In the genomic region with DNA sequence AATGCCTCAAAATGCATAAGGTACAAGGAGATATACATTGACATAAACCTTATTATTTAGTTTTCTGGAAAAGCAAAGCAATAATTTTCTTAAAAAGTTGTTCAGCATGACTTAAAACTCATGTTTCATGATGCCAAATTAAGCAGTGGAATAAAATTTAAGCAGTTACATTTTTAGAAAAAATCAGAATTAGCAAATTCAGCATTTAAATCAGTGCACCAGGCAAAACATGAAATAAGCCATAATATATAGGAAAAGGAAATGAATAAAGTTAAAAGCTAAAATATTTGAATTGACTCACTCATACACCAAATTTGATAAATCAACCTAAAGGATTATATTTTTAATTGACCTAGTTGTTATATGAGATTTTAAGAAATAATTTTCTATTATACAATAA, we compare ENCODE assay signal across 25 cellular contexts.
DNase-seq lines count a peak whose midpoint lies in the region; ATAC-seq, FAIRE-seq and TF ChIP-seq lines count a peak whose summit lies in the region.
"Had no signal": no experiment of that assay in that cellular context is flagged by ENCODE, and none has a peak within 500 bp of the region (broad histone marks: within the 10 kb centered on the region; RNA-seq: fewer than 3 reads in every experiment).

No MANE protein-coding gene starts in this region.

- no peaks in the 10 kb centered on the region for H3K27me3 ChIP-seq in HepG2 (ENCODE audit: control insufficient read depth in 1 of 2, insufficient read depth in 2 of 2, low read length in 2 of 2)
- H3K27me3 ChIP-seq in right lobe of liver: no peaks in the 10 kb centered on the region
- no peaks in the 10 kb centered on the region for H3K27me3 ChIP-seq in K562 (ENCODE audit: control insufficient read depth in 2 of 2, insufficient read depth in 2 of 2, low read length in 2 of 2)
- H3K27me3 ChIP-seq in pancreas: peaks cover 0 to 3% (median 0%) of the 10 kb centered on the region in 4 donors
- H3K27me3 ChIP-seq in esophagus muscularis mucosa: no peaks in the 10 kb centered on the region
- H3K27me3 ChIP-seq: BE2C, BLaER1 had no signal

- H3K79me2 ChIP-seq in HepG2 (ENCODE audit: insufficient read depth, low read length) (no peaks in the 10 kb centered on the region), K562 (ENCODE audit: control insufficient read depth, insufficient read depth, low read length) (no peaks in the 10 kb centered on the region)

- FAIRE-seq in HepG2 (lab: Jason Lieb, UNC) (no peak), K562 (lab: Jason Lieb, UNC) (no peak), pancreas (lab: Jason Lieb, UNC) (peak; percentile 34)
- FAIRE-seq: GM12878, GM12892, GM18507 had no signal

- H3K9me3 ChIP-seq in HepG2 (ENCODE audit: low read length): no peaks in the 10 kb centered on the region
- no peaks in the 10 kb centered on the region for H3K9me3 ChIP-seq in right lobe of liver
- peaks cover 1% of the 10 kb centered on the region; the same call in 1 of the 2 replicates for H3K9me3 ChIP-seq in K562 (replicated peaks; ENCODE audit: control insufficient read depth, insufficient read depth, low read depth, low read length)
- H3K9me3 ChIP-seq in pancreas: no peaks in the 10 kb centered on the region
- no peaks in the 10 kb centered on the region for H3K9me3 ChIP-seq in esophagus muscularis mucosa
- H3K9me3 ChIP-seq: BE2C, BLaER1 had no signal

- H3K27ac ChIP-seq in HepG2 (ENCODE audit: extremely low read length, insufficient read depth, low read length) (no peak overlapping the region), right lobe of liver (no peak overlapping the region), K562 (ENCODE audit: extremely low read depth, low read depth, low read length) (no peak overlapping the region), pancreas (no peak overlapping the region), esophagus muscularis mucosa (replicated peaks in 1 of 4) (no peak overlapping the region)
- H3K27ac ChIP-seq: 22Rv1, BLaER1 had no signal

- intact Hi-C loops in HepG2 (cut with micrococcal nuclease; ENCODE audit: unreplicated experiment) (no loop called here), right lobe of liver (cut with DNase I) (no loop called here), K562 (cut with micrococcal nuclease) (no loop called here), pancreas (cut with DNase I) (no loop called here), esophagus muscularis mucosa (cut with DNase I) (no loop called here)

- POLR2A ChIA-PET in HepG2 (lab: Yijun Ruan, JAX) (no interaction called here), K562 (lab: Yijun Ruan, JAX) (no interaction called here)

- TF ChIP-seq CTCF in HepG2 (CRISPR knock-in tag; IDR thresholded peaks at IDR 0.05) (no peak), right lobe of liver (IDR thresholded peaks at IDR 0.05) (no peak), K562 (IDR thresholded peaks at IDR 0.05 in 2 of 3, conservative IDR thresholded peaks at IDR 0.05 in 1 of 3; ENCODE audit: insufficient read depth in 2 of 3, low read depth in 1 of 3, low read length in 3 of 3) (no peak), pancreas (IDR thresholded peaks at IDR 0.05) (no peak), esophagus muscularis mucosa (IDR thresholded peaks at IDR 0.05) (no peak)

- no TSS peak for BruUV-seq in HepG2 (replicated peaks; lab: Mats Ljungman, UMichigan)
- BruUV-seq in K562 (replicated peaks; lab: Mats Ljungman, UMichigan): no TSS peak

- H3K36me3 ChIP-seq in HepG2 (replicated peaks in 1 of 2; ENCODE audit: control insufficient read depth in 1 of 2, insufficient read depth in 2 of 2, low read length in 2 of 2) (no peaks in the 10 kb centered on the region), right lobe of liver (no peaks in the 10 kb centered on the region), K562 (ENCODE audit: control insufficient read depth, insufficient read depth, low read length) (no peaks in the 10 kb centered on the region), pancreas (no peaks in the 10 kb centered on the region), esophagus muscularis mucosa (no peaks in the 10 kb centered on the region)
- H3K36me3 ChIP-seq: BE2C, BLaER1 had no signal

- ATAC-seq in HepG2 (no peak), right lobe of liver (no peak), K562 (no peak), pancreas (no peak)
- ATAC-seq: GM12878 had no signal

- TF ChIP-seq POLR2A in HepG2 (IDR thresholded peaks at IDR 0.05; ENCODE audit: insufficient read depth in 1 of 2, low read depth in 2 of 2, low read length in 2 of 2) (no peak), right lobe of liver (IDR thresholded peaks at IDR 0.05) (no peak), K562 (conservative IDR thresholded peaks at IDR 0.05) (no peak), esophagus muscularis mucosa (IDR thresholded peaks at IDR 0.05; ENCODE audit: low read depth) (no peak)

- no peak for TF ChIP-seq RAD21 in HepG2 (CRISPR knock-in tag; IDR thresholded peaks at IDR 0.05)
- no peak for TF ChIP-seq RAD21 in K562 (CRISPR knock-in tag; conservative IDR thresholded peaks at IDR 0.05 in 1 of 2, IDR thresholded peaks at IDR 0.05 in 1 of 2)

- in situ Hi-C loops in HepG2 (cut with HindIII; ENCODE audit: extremely low pct_ligation_motif_present, low pct_unique_long_range_greater_than_20kb) (no loop called here), K562 (cut with MboI) (no loop called here)

- TF ChIP-seq EP300 in HepG2 (IDR thresholded peaks at IDR 0.05; ENCODE audit: low read depth in 2 of 2, low read length in 2 of 2) (no peak), HepG2 (CRISPR knock-in tag; IDR thresholded peaks at IDR 0.05; ENCODE audit: borderline replicate concordance) (no peak), K562 (IDR thresholded peaks at IDR 0.05; ENCODE audit: low read length) (no peak), esophagus muscularis mucosa (IDR thresholded peaks at IDR 0.05) (no peak)

- DNase-seq in HepG2 (ENCODE audit: low spot score) (no peak), right lobe of liver (no peak), K562 (ENCODE audit: extremely low read depth in 1 of 4, low spot score in 3 of 4) (no peak), pancreas (no peak), esophagus muscularis mucosa (ENCODE audit: extremely low spot score) (no peak), midbrain (lab: John Stamatoyannopoulos, UW) (no peak)
- DNase-seq: ACHN; BE2C; C1 segment of cervical spinal cord; CD4-positive, alpha-beta memory T cell; CD4-positive, CD25-positive, alpha-beta regulatory T cell; CD8-positive, alpha-beta memory T cell; COR-L47; DMS 273 treated with DMSO at 0.1 percent for 48 hours; DMS153; DMS53; DMS79; DND-41; EL; GDM1 had no signal

- H3K4me1 ChIP-seq in HepG2 (ENCODE audit: insufficient read depth, low read length) (no peaks in the 10 kb centered on the region), right lobe of liver (no peaks in the 10 kb centered on the region), K562 (replicated peaks in 1 of 2; ENCODE audit: control insufficient read depth in 2 of 2, insufficient read depth in 2 of 2, low read length in 2 of 2) (no peaks in the 10 kb centered on the region), pancreas (no peaks in the 10 kb centered on the region), esophagus muscularis mucosa (no peaks in the 10 kb centered on the region)
- H3K4me1 ChIP-seq: BE2C, BLaER1 had no signal

- no peaks in the 10 kb centered on the region for H3K9me1 ChIP-seq in K562 (ENCODE audit: control insufficient read depth, insufficient read depth, low read length)

- H3K9ac ChIP-seq in HepG2 (ENCODE audit: insufficient read depth, low read depth, low read length): no peak overlapping the region
- H3K9ac ChIP-seq in K562 (ENCODE audit: insufficient read depth in 1 of 2, low read depth in 2 of 2, low read length in 2 of 2): no peak overlapping the region
- H3K9ac ChIP-seq: BLaER1 had no signal

- H3K4me3 ChIP-seq in HepG2 (replicated peaks in 1 of 3; ENCODE audit: insufficient read depth in 1 of 3, low read depth in 2 of 3, low read length in 3 of 3) (no peak overlapping the region), right lobe of liver (no peak overlapping the region), K562 (no peak overlapping the region), pancreas (no peak overlapping the region), esophagus muscularis mucosa (no peak overlapping the region)
- H3K4me3 ChIP-seq: BLaER1, GM12878 had no signal

- no peak overlapping the region for H3K4me2 ChIP-seq in HepG2 (ENCODE audit: low read depth, low read length)
- H3K4me2 ChIP-seq in K562 (ENCODE audit: insufficient read depth, low read length): no peak overlapping the region
- H3K4me2 ChIP-seq: BLaER1 had no signal

- H4K20me1 ChIP-seq in HepG2 (ENCODE audit: insufficient read depth, low read length): no peaks in the 10 kb centered on the region
- H4K20me1 ChIP-seq in K562 (replicated peaks; ENCODE audit: control insufficient read depth, insufficient read depth, low read length): no peaks in the 10 kb centered on the region
- H4K20me1 ChIP-seq: BLaER1 had no signal

- H2AFZ ChIP-seq in HepG2 (ENCODE audit: low read length) (no peak overlapping the region), K562 (ENCODE audit: low read depth, low read length) (no peak overlapping the region)

- CTCF ChIA-PET in HepG2 (lab: Yijun Ruan, JAX; ENCODE audit: low intra/inter-chr PET ratio, low total read pairs): no interaction called here
- CTCF ChIA-PET in K562 (lab: Yijun Ruan, JAX; ENCODE audit: low intra/inter-chr PET ratio): no interaction called here

TF ChIP-seq in HepG2, 621 proteins besides CTCF, POLR2A, EP300 and RAD21 (continues in another document):
- TF ChIP-seq SNAI1 (CRISPR knock-in tag; IDR thresholded peaks at IDR 0.05; ENCODE audit: borderline replicate concordance): no peak
- TF ChIP-seq KDM3A (CRISPR knock-in tag; IDR thresholded peaks at IDR 0.05; ENCODE audit: low read depth): no peak

TF ChIP-seq in K562, 482 proteins besides CTCF, POLR2A, EP300 and RAD21:
- TF ChIP-seq ZNF316 (IDR thresholded peaks at IDR 0.05) (peak; percentile 59; the same call in 1 of the 2 replicates), HNRNPUL1 (IDR thresholded peaks at IDR 0.05; ENCODE audit: low read length) (no peak), C11orf30 (IDR thresholded peaks at IDR 0.05; ENCODE audit: low read depth) (peak; percentile 45; the same call in 1 of the 2 replicates)

Comparison
In these comparisons a context has a peak if more than half of its experiments do, and no peak if none do; other contexts are left out.
1. Of the 241 proteins assayed by ChIP-seq in both HepG2 and K562: peak only in HepG2: MAFF and MAFK; only in K562: none; in both: none; in neither: 239.